1 cellular context compared by ENCODE assay signal in the genomic region with DNA sequence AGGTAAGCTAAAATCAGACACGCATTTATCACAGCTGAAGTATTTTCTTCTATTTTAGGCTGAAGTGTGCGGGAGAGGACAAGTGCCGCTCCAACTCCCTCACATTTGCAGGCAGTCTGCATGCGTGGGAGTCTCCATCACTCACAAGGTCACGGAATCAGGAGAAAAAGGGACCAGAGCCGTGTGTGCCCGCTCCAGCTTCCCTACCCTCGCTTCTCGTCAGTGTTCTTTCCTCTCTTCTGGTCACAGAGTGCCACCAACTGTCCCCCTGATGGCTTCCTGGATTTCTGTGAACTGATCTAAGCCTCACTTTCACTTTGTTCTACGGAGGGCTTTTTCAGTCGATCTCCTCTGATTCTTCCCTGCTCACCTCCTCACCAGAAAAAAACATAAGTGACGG.
TF ChIP-seq lines count a peak whose summit lies in the region.

No MANE protein-coding gene starts in this region.

TF ChIP-seq in WTC11, 78 proteins besides CTCF, POLR2A, EP300 and RAD21 (continued from another document):
- TF ChIP-seq, protein P1, sequence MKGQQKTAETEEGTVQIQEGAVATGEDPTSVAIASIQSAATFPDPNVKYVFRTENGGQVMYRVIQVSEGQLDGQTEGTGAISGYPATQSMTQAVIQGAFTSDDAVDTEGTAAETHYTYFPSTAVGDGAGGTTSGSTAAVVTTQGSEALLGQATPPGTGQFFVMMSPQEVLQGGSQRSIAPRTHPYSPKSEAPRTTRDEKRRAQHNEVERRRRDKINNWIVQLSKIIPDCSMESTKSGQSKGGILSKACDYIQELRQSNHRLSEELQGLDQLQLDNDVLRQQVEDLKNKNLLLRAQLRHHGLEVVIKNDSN (CRISPR knock-in tag; IDR thresholded peaks at IDR 0.05), result no peak
- TF ChIP-seq USF2 (CRISPR knock-in tag; IDR thresholded peaks at IDR 0.05) (no peak), HMGA2 (CRISPR knock-in tag; IDR thresholded peaks at IDR 0.05) (no peak), ZNF219 (CRISPR knock-in tag; IDR thresholded peaks at IDR 0.05; ENCODE audit: borderline replicate concordance) (no peak)
